ENCODE assay signal across 8 cellular contexts in the genomic region with DNA sequence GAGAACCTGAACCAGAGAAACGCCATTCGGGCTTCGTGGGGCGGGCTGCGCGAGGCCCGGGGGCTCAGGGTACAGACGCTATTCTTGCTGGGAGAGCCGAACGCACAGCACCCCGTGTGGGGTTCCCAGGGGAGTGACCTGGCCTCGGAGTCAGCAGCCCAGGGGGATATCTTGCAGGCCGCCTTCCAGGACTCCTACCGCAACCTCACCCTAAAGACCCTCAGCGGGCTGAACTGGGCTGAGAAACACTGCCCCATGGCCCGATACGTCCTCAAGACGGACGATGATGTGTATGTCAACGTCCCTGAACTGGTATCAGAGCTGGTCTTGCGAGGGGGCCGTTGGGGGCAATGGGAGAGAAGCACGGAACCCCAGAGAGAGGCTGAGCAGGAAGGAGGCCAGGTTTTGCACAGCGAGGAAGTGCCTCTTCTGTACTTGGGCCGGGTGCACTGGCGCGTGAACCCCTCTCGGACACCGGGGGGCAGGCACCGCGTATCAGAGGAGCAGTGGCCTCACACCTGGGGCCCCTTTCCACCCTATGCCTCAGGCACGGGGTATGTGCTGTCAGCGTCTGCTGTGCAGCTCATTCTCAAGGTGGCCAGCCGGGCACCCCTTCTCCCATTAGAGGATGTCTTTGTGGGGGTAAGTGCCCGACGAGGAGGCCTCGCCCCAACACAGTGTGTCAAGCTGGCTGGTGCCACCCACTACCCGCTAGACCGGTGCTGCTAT. TPM values are rescaled to one million over a fixed set of nuclear protein-coding genes. Genes with fewer than 3 reads are reported as not detected.
DNase-seq lines count a peak whose midpoint lies in the region; TF ChIP-seq lines count a peak whose summit lies in the region.

No MANE protein-coding gene starts in this region.

- H3K9me3 ChIP-seq in SK-N-MC (ENCODE audit: low read depth, low read length): no peaks in the 10 kb centered on the region
- H3K9me3 ChIP-seq in colonic mucosa: no peaks in the 10 kb centered on the region

- peaks cover 15% of the 10 kb centered on the region for H3K36me3 Mint-ChIP-seq in mesothelial cell of epicardium

- peaks cover 47% of the 10 kb centered on the region for H3K36me3 ChIP-seq in SK-N-MC (ENCODE audit: insufficient read depth, low read length)
- H3K36me3 ChIP-seq in colonic mucosa: peaks cover 4% of the 10 kb centered on the region
- H3K36me3 ChIP-seq in urinary bladder (ENCODE audit: insufficient read depth): no peaks in the 10 kb centered on the region

- WGBS in urinary bladder: 39% methylated on average over 39 of the region's 39 CpGs

- peaks cover 35% of the 10 kb centered on the region for H3K4me1 ChIP-seq in colonic mucosa
- H3K4me1 ChIP-seq in urinary bladder (ENCODE audit: insufficient read depth): no peaks in the 10 kb centered on the region

- H3K27me3 Mint-ChIP-seq in mesothelial cell of epicardium (ENCODE audit: low read depth): no peaks in the 10 kb centered on the region

- DNase-seq in activated naive CD4-positive, alpha-beta T cell treated with Interleukin-2 at 50 U/mL for 16 hours: peak; percentile 33
- DNase-seq in activated naive CD4-positive, alpha-beta T cell (lab: John Stamatoyannopoulos, UW): no peak
- DNase-seq in SK-N-MC (ENCODE audit: low read depth, low spot score): no peak
- DNase-seq in colonic mucosa: no peak
- DNase-seq in mesothelial cell of epicardium (ENCODE audit: low spot score in 2 of 2, unreplicated experiment in 2 of 2): no peak
- no peak for DNase-seq in hippocampal formation (lab: John Stamatoyannopoulos, UW)
- no peak for DNase-seq in hepatic stellate cell (ENCODE audit: low spot score)

- H3K4me3 ChIP-seq in SK-N-MC (peak overlapping the region; percentile 99), colonic mucosa (peak overlapping the region; percentile 64), urinary bladder (ENCODE audit: low read depth, low read length) (peak overlapping the region; percentile 58)

- H3K27ac Mint-ChIP-seq in mesothelial cell of epicardium: peak overlapping the region; percentile 91

- H3K27ac ChIP-seq in SK-N-MC: peak overlapping the region; percentile 84
- peak overlapping the region; percentile 94 for H3K27ac ChIP-seq in colonic mucosa
- H3K27ac ChIP-seq in urinary bladder (ENCODE audit: low read depth): peak overlapping the region; percentile 87

- TF ChIP-seq CTCF in colonic mucosa (IDR thresholded peaks at IDR 0.05) (no peak), mesothelial cell of epicardium (IDR thresholded peaks at IDR 0.05; ENCODE audit: unreplicated experiment) (no peak)

- H3K4me3 Mint-ChIP-seq in mesothelial cell of epicardium: peak overlapping the region; percentile 81

- H3K9me3 Mint-ChIP-seq in mesothelial cell of epicardium: no peaks in the 10 kb centered on the region

- no peak overlapping the region for H3K9ac ChIP-seq in SK-N-MC (ENCODE audit: insufficient read length)
- H3K9ac ChIP-seq in colonic mucosa (ENCODE audit: low read depth in 2 of 2, low read length in 2 of 2): peak overlapping the region; percentile 86 to 91

- H3K4me1 Mint-ChIP-seq in mesothelial cell of epicardium: peaks cover 41% of the 10 kb centered on the region

- intact Hi-C loops in colonic mucosa (cut with DNase I): loop anchor here (2.0 kb wide), 1 partner anchor 39 kb away; the partner anchor contains the start of gene ZBTB22

- no peaks in the 10 kb centered on the region for H3K27me3 ChIP-seq in colonic mucosa

RNA-seq across cellular contexts. Expression of gene B3GALT4, which starts 0.9 kb away (rescaled TPM):
- total RNA-seq in colonic mucosa (10 to 100 TPM; 22.0 to 26.4 TPM), mesothelial cell of epicardium (3.9 to 4.6 TPM (median 4.3 TPM) in 3 replicates), urinary bladder (8.0 TPM)
- 19.3 TPM for polyA plus RNA-seq in urinary bladder

RNA-seq across cellular contexts. Expression of gene RPS18, which starts 6.0 kb away (rescaled TPM):
- total RNA-seq in colonic mucosa (1,000 to 10,000 TPM; 1,996 to 2,041 TPM), mesothelial cell of epicardium (2,626 to 2,771 TPM (median 2,750 TPM) in 3 replicates), urinary bladder (3,033 TPM)
- 4,357 TPM for polyA plus RNA-seq in urinary bladder

RNA-seq across cellular contexts. Expression of gene VPS52, which starts 6.2 kb away (rescaled TPM):
- total RNA-seq in colonic mucosa (10 to 100 TPM; 48.4 to 73.2 TPM), mesothelial cell of epicardium (67.2 to 69.8 TPM (median 69.6 TPM) in 3 replicates), urinary bladder (32.4 TPM)
- polyA plus RNA-seq in urinary bladder: 45.3 TPM

RNA-seq across cellular contexts. Expression of gene WDR46, which starts 11.2 kb away (rescaled TPM):
- 10 to 100 TPM; 25.7 to 51.7 TPM for total RNA-seq in colonic mucosa
- 46.2 to 53.6 TPM (median 52.0 TPM) in 3 replicates for total RNA-seq in mesothelial cell of epicardium
- 29.7 TPM for total RNA-seq in urinary bladder
- polyA plus RNA-seq in urinary bladder: 40.2 TPM

RNA-seq across cellular contexts. Expression of gene PFDN6, which starts 11.6 kb away (rescaled TPM):
- 10 to 100 TPM; 36.5 to 77.0 TPM for total RNA-seq in colonic mucosa
- 38.7 to 43.0 TPM (median 39.9 TPM) in 3 replicates for total RNA-seq in mesothelial cell of epicardium
- total RNA-seq in urinary bladder: 24.3 TPM
- polyA plus RNA-seq in urinary bladder: 104 TPM
